17 cellular contexts compared by ENCODE assay signal in genomic region chr10:70063418-70064098, GRCh38.
"Had no signal": no experiment of that assay in that cellular context is flagged by ENCODE, and none has a peak within 500 bp of the region (broad histone marks: within the 10 kb centered on the region; RNA-seq: fewer than 3 reads in every experiment).

No MANE protein-coding gene starts in this region.

- ATAC-seq: activated naive CD8-positive, alpha-beta T cell treated with anti-CD3 and anti-CD28 coated beads, Interleukin-2, amount 50 U/mL, for 24 hours; left lung; psoas muscle; right cardiac atrium had no signal

- H3K4me1 Mint-ChIP-seq: activated naive CD8-positive, alpha-beta T cell treated with anti-CD3 and anti-CD28 coated beads, Interleukin-2, amount 50 U/mL, for 24 hours; central memory CD8-positive, alpha-beta T cell had no signal

- H3K9me3 Mint-ChIP-seq: activated naive CD8-positive, alpha-beta T cell treated with anti-CD3 and anti-CD28 coated beads, Interleukin-2, amount 50 U/mL, for 24 hours; activated T-helper 2 cell treated with anti-CD3 and anti-CD28 coated beads, Interferon-gamma antibody, Interleukin-2, Interleukin-4, amounts not matched to agents 10 μg/mL and 5 μg/mL and 100 μg/mL, durations not matched to agents 14 hours and 24 hours and 36 hours; central memory CD8-positive, alpha-beta T cell had no signal

- H3K27me3 Mint-ChIP-seq: activated naive CD8-positive, alpha-beta T cell treated with anti-CD3 and anti-CD28 coated beads, Interleukin-2, amount 50 U/mL, for 24 hours; brain; central memory CD8-positive, alpha-beta T cell had no signal

- DNase-seq: activated CD4-positive, alpha-beta T cell treated with anti-CD3 and anti-CD28 coated beads, Interleukin-2, amount 50 U/mL, for 1 hour; activated naive CD4-positive, alpha-beta T cell treated with Interleukin-2 at 50 U/mL for 16 hours; activated naive CD8-positive, alpha-beta T cell treated with anti-CD3 and anti-CD28 coated beads, Interleukin-2, amount 50 U/mL, for 24 hours; anterior cingulate cortex; colonic mucosa; head of caudate nucleus; left lung; mammary epithelial cell; ovary; psoas muscle; right cardiac atrium; SHP77 treated with DMSO at 0.1 percent for 48 hours; T-helper 1 cell; T1000 had no signal

- H3K27ac Mint-ChIP-seq: activated naive CD8-positive, alpha-beta T cell treated with anti-CD3 and anti-CD28 coated beads, Interleukin-2, amount 50 U/mL, for 24 hours; activated T-helper 2 cell treated with anti-CD3 and anti-CD28 coated beads, Interferon-gamma antibody, Interleukin-2, Interleukin-4, amounts not matched to agents 10 μg/mL and 5 μg/mL and 100 μg/mL, durations not matched to agents 14 hours and 24 hours and 36 hours had no signal

- H3K4me3 Mint-ChIP-seq: activated naive CD8-positive, alpha-beta T cell treated with anti-CD3 and anti-CD28 coated beads, Interleukin-2, amount 50 U/mL, for 24 hours; brain; central memory CD8-positive, alpha-beta T cell had no signal
